In genomic region chr6:29011276-29011734, GRCh38 we compare ENCODE assay signal across 8 cellular contexts. TPM values are rescaled to one million over a fixed set of nuclear protein-coding genes. Genes with fewer than 3 reads are reported as not detected.
DNase-seq lines count a peak whose midpoint lies in the region; ATAC-seq, FAIRE-seq and TF ChIP-seq lines count a peak whose summit lies in the region.

No MANE protein-coding gene starts in this region.

- CTCF ChIA-PET in RWPE1 (lab: Yijun Ruan, JAX), result interaction anchor here (0.6 kb wide), 1 partner anchor 1855 kb away, joined by 4 read pairs; no protein-coding TSS in a partner anchor

- H3K27me3 ChIP-seq in adipocyte (replicated peaks; ENCODE audit: control insufficient read depth, insufficient read depth, low read length) (peaks cover 8% of the 10 kb centered on the region), right atrium auricular region (peaks cover 0 to 14% of the 10 kb centered on the region in 2 donors), psoas muscle (ENCODE audit: insufficient read depth in 3 of 3, low read length in 2 of 3) (peaks cover 0 to 81% (median 10%) of the 10 kb centered on the region in 3 donors)

- TF ChIP-seq POLR2A in H54 (IDR thresholded peaks at IDR 0.05; ENCODE audit: low read depth, low read length), result no peak

- intact Hi-C loops in psoas muscle (cut with DNase I), result no loop called here

- no peak for ATAC-seq in psoas muscle
- no peak for ATAC-seq in HG03108 (IDR thresholded peaks at IDR 0.05; ENCODE audit: unreplicated experiment)

- H3K9me3 ChIP-seq in adipocyte (ENCODE audit: control insufficient read depth, low read length), result peaks cover 2% of the 10 kb centered on the region
- no peaks in the 10 kb centered on the region for H3K9me3 ChIP-seq in right atrium auricular region
- H3K9me3 ChIP-seq in psoas muscle, result no peaks in the 10 kb centered on the region

- H3K36me3 ChIP-seq in adipocyte (ENCODE audit: control insufficient read depth, insufficient read depth, low read length, severe bottlenecking) (no peaks in the 10 kb centered on the region), right atrium auricular region (no peaks in the 10 kb centered on the region), psoas muscle (ENCODE audit: insufficient read depth in 1 of 2, low read depth in 1 of 2) (no peaks in the 10 kb centered on the region)

- peak overlapping the region; percentile 79 for H3K4me3 ChIP-seq in adipocyte (ENCODE audit: low read length)
- H3K4me3 ChIP-seq in right atrium auricular region, result peak overlapping the region; percentile 39 to 51
- H3K4me3 ChIP-seq in psoas muscle, result peak overlapping the region; percentile 60

- no peak for TF ChIP-seq CTCF in RWPE1 (conservative IDR thresholded peaks at IDR 0.05; ENCODE audit: low read depth)
- no peak for TF ChIP-seq CTCF in right atrium auricular region (IDR thresholded peaks at IDR 0.05)
- TF ChIP-seq CTCF in psoas muscle (IDR thresholded peaks at IDR 0.05), result no peak

- FAIRE-seq in H54 (lab: Jason Lieb, UNC), result peak; percentile 67

- peak overlapping the region; percentile 33 for H3K9ac ChIP-seq in adipocyte (ENCODE audit: low read length)

- no peak overlapping the region for H3K27ac ChIP-seq in RWPE1
- H3K27ac ChIP-seq in right atrium auricular region, result no peak overlapping the region
- H3K27ac ChIP-seq in psoas muscle, result no peak overlapping the region

- peaks cover under 1% of the 10 kb centered on the region for H3K4me1 ChIP-seq in adipocyte (ENCODE audit: control insufficient read depth, insufficient read depth, low read length)
- peaks cover 0 to 9% of the 10 kb centered on the region in 2 donors for H3K4me1 ChIP-seq in right atrium auricular region
- no peaks in the 10 kb centered on the region for H3K4me1 ChIP-seq in psoas muscle

- POLR2A ChIA-PET in RWPE1 (lab: Yijun Ruan, JAX; ENCODE audit: low non-redundant PET), result no interaction called here

- peak; percentile 68 for DNase-seq in AG08395 (ENCODE audit: low spot score)
- DNase-seq in H54 (ENCODE audit: insufficient read length, low spot score), result peak; percentile 59
- DNase-seq in RWPE1 (ENCODE audit: low spot score), result peak; percentile 49
- DNase-seq in adipocyte (ENCODE audit: low read depth), result peak; percentile 81
- peak; percentile 66 for DNase-seq in right atrium auricular region (ENCODE audit: low spot score)
- DNase-seq in psoas muscle, result peak in 1 of 2 donors; percentile 55
- no peak for DNase-seq in HuH-7.5 (ENCODE audit: low spot score)

- WGBS in psoas muscle, 3 donors, result 0 to 2% (median 1%) methylated on average over 30 of the region's 30 CpGs

RNA-seq across cellular contexts. Expression of gene ZNF311, which starts 6.2 kb away (rescaled TPM):
- total RNA-seq in right atrium auricular region, result under 1 TPM in 1 of 2 donors, not detected in 1; 0.24 TPM
- total RNA-seq in psoas muscle, result under 1 TPM in 3 of 4 donors, not detected in 1; 0.13 to 0.36 (median 0.22) TPM
- polyA plus RNA-seq in psoas muscle, result under 1 TPM in 2 of 3 donors, not detected in 1; 0.09 to 0.10 TPM

RNA-seq across cellular contexts. Expression of gene OR2W1, which starts 33.7 kb away (rescaled TPM):
- total RNA-seq in right atrium auricular region, result not detected
- total RNA-seq in psoas muscle, result not detected
- polyA plus RNA-seq in psoas muscle, result not detected
